ENCODE assay signal across 22 cellular contexts in genomic region chr14:98101323-98101722, GRCh38.
"Had no signal": no experiment of that assay in that cellular context is flagged by ENCODE, and none has a peak within 500 bp of the region (broad histone marks: within the 10 kb centered on the region; RNA-seq: fewer than 3 reads in every experiment).

No MANE protein-coding gene starts in this region.

- H3K9me3 Mint-ChIP-seq: effector memory CD8-positive, alpha-beta T cell; nephron progenitor cell; stimulated activated effector memory CD8-positive, alpha-beta T cell treated with anti-CD3 and anti-CD28 coated beads, Interleukin-12 subunit alpha, Interleukin-12 subunit beta, amount 100 ng/mL, for 72 hours had no signal

- H3K4me1 Mint-ChIP-seq: nephron progenitor cell had no signal

- DNase-seq: activated CD4-positive, alpha-beta T cell treated with anti-CD3 and anti-CD28 coated beads, Interleukin-2, amount 50 U/mL, for 4 hours; activated CD8-positive, alpha-beta memory T cell treated with anti-CD3 and anti-CD28 coated beads, Interleukin-2, amount 50 U/mL, for 4 hours; activated effector memory CD4-positive, alpha-beta T cell treated with Interleukin-2 at 50 U/mL for 16 hours; activated naive CD8-positive, alpha-beta T cell treated with anti-CD3 and anti-CD28 coated beads, Interleukin-2, amount 10 ng/mL, durations not matched to agents 7 days and 5 days; activated T-cell treated with anti-CD3 and anti-CD28 coated beads, Interleukin-2, amount 50 U/mL, for 48 hours; amniotic stem cell; brain microvascular endothelial cell; cortex of kidney; effector memory CD8-positive, alpha-beta T cell; foreskin fibroblast; head of caudate nucleus; hippocampal formation; left colon; mammary epithelial cell; nephron progenitor cell; ovary; right lobe of liver; stomach; T-helper 2 cell; thyroid gland; upper lobe of left lung had no signal

- H3K4me3 Mint-ChIP-seq: activated naive CD8-positive, alpha-beta T cell treated with anti-CD3 and anti-CD28 coated beads, Interleukin-2, amount 10 ng/mL, durations not matched to agents 7 days and 5 days; effector memory CD8-positive, alpha-beta T cell; nephron progenitor cell; stimulated activated effector memory CD8-positive, alpha-beta T cell treated with anti-CD3 and anti-CD28 coated beads, Interleukin-12 subunit alpha, Interleukin-12 subunit beta, amount 100 ng/mL, for 72 hours had no signal

- ATAC-seq: effector memory CD8-positive, alpha-beta T cell; left colon; right lobe of liver; stimulated activated effector memory CD8-positive, alpha-beta T cell treated with anti-CD3 and anti-CD28 coated beads, Interleukin-12 subunit alpha, Interleukin-12 subunit beta, amount 100 ng/mL, for 72 hours had no signal

- H3K36me3 Mint-ChIP-seq: stimulated activated effector memory CD8-positive, alpha-beta T cell treated with anti-CD3 and anti-CD28 coated beads, Interleukin-12 subunit alpha, Interleukin-12 subunit beta, amount 100 ng/mL, for 72 hours had no signal
